ENCODE assay signal across 7 cellular contexts in genomic region chr10:50659016-50659864, GRCh38. TPM values are rescaled to one million over a fixed set of nuclear protein-coding genes. Genes with fewer than 3 reads are reported as not detected.
DNase-seq lines count a peak whose midpoint lies in the region; ATAC-seq, FAIRE-seq and TF ChIP-seq lines count a peak whose summit lies in the region.
"Not testable (repeated sequence)": the region's sequence is repeated elsewhere in the genome, so short reads cannot be mapped to it uniquely, and the experiment has no call there.

No MANE protein-coding gene starts in this region.

- 93% methylated on average over 32 of the region's 35 CpGs; no CpG with 5 or more reads in 1 of the 2 experiments for WGBS in H1 (ENCODE audit: extremely low coverage in 1 of 2, insufficient coverage in 1 of 2, insufficient read length in 1 of 2, insufficient replicate concordance in 2 of 2, low coverage in 1 of 2, low lambda C conversion rate in 2 of 2, missing lambda C conversion rate in 1 of 2), 2 experiments
- WGBS in liver, result 95% methylated on average over 35 of the region's 35 CpGs

- H3K4me3 ChIP-seq in CD8-positive, alpha-beta memory T cell (ENCODE audit: low read length), result peak overlapping the region; percentile 38
- H3K4me3 ChIP-seq in Panc1 (ENCODE audit: low read depth in 2 of 2, low read length in 2 of 2) (peak overlapping the region; percentile 54 to 59), liver (ENCODE audit: low read depth in 1 of 3, low read length in 3 of 3) (peak overlapping the region; percentile 36 to 80 (median 77))
- not testable (repeated sequence) for H3K4me3 ChIP-seq in H1 (ENCODE audit: extremely low read depth in 1 of 4, insufficient read depth in 2 of 4, low read depth in 3 of 4, low read length in 4 of 4)

- not testable (repeated sequence) for H3K36me3 ChIP-seq in CD8-positive, alpha-beta memory T cell (ENCODE audit: insufficient read depth, low read length); Panc1 (ENCODE audit: control insufficient read depth, insufficient read depth, low read length); H1 (ENCODE audit: control insufficient read depth in 2 of 4, insufficient read depth in 4 of 4, low read length in 3 of 4); liver (ENCODE audit: control insufficient read depth in 4 of 4, insufficient read depth in 3 of 4, low read depth in 1 of 4, low read length in 3 of 4)

- peak overlapping the region; percentile 81 to 94 (median 89) for H3K4me3 Mint-ChIP-seq in CD8-positive, alpha-beta memory T cell
- peak overlapping the region; percentile 87 to 97 (median 92) for H3K4me3 Mint-ChIP-seq in IgD-negative memory B cell
- H3K4me3 Mint-ChIP-seq in activated naive CD8-positive, alpha-beta T cell treated with anti-CD3 and anti-CD28 coated beads for 36 hours, result peak overlapping the region; percentile 89

- H4K20me1 ChIP-seq in H1 (replicated peaks in 1 of 2; ENCODE audit: control insufficient read depth in 1 of 2, insufficient read depth in 2 of 2, low read length in 2 of 2), result not testable (repeated sequence)

- peak overlapping the region; percentile 39 for H3K27ac ChIP-seq in CD8-positive, alpha-beta memory T cell (ENCODE audit: low read depth, low read length)
- not testable (repeated sequence) for H3K27ac ChIP-seq in Panc1 (ENCODE audit: low read length); H1 (ENCODE audit: low read depth, low read length); liver (ENCODE audit: low read depth in 1 of 2, low read length in 2 of 2)

- not testable (repeated sequence) for H3K79me1 ChIP-seq in H1 (ENCODE audit: low read depth, low read length)

- not testable (repeated sequence) for H3K27me3 Mint-ChIP-seq in CD8-positive, alpha-beta memory T cell; IgD-negative memory B cell; activated naive CD8-positive, alpha-beta T cell treated with anti-CD3 and anti-CD28 coated beads for 36 hours

- H4K91ac ChIP-seq in H1 (replicated peaks; ENCODE audit: insufficient read length, low read length), result not testable (repeated sequence)

- TF ChIP-seq POLR2A in H1 (IDR thresholded peaks at IDR 0.05; ENCODE audit: control extremely low read depth in 1 of 2, low read depth in 2 of 2, low read length in 2 of 2), result not testable (repeated sequence)

- not testable (repeated sequence) for H3K27me3 ChIP-seq in CD8-positive, alpha-beta memory T cell (ENCODE audit: insufficient read depth, low read length, poor library complexity, severe bottlenecking); Panc1 (ENCODE audit: control insufficient read depth, insufficient read depth, low read length); H1 (replicated peaks in 1 of 4; ENCODE audit: control insufficient read depth in 3 of 4, extremely low read depth in 1 of 4, insufficient read depth in 3 of 4, low read length in 3 of 4); liver (ENCODE audit: control insufficient read depth in 4 of 4, insufficient read depth in 4 of 4, low read length in 3 of 4)

- in situ Hi-C loops in Panc1 (cut with HindIII; ENCODE audit: low pct_unique_long_range_greater_than_20kb, low sequenced_read_pairs), result not testable (repeated sequence)

- not testable (repeated sequence) for H3K4ac ChIP-seq in H1 (replicated peaks; ENCODE audit: insufficient read length, low read depth, low read length)

- not testable (repeated sequence) for FAIRE-seq in H1 (lab: Jason Lieb, UNC)

- not testable (repeated sequence) for H3K4me2 ChIP-seq in H1 (ENCODE audit: insufficient read depth in 1 of 2, low read depth in 2 of 2, low read length in 2 of 2)

- not testable (repeated sequence) for H2BK120ac ChIP-seq in H1 (replicated peaks; ENCODE audit: low read depth, low read length)

- not testable (repeated sequence) for H2BK12ac ChIP-seq in H1 (ENCODE audit: low read depth, low read length)

- H4K8ac ChIP-seq in H1 (ENCODE audit: extremely low read depth, insufficient read depth, low read length), result not testable (repeated sequence)

- not testable (repeated sequence) for H2AK5ac ChIP-seq in H1 (ENCODE audit: low read depth, low read length)

- H3K9ac ChIP-seq in H1 (replicated peaks in 1 of 4; ENCODE audit: extremely low read depth in 1 of 4, low read depth in 3 of 4, low read length in 3 of 4); liver (ENCODE audit: low read depth in 1 of 2, low read length in 2 of 2): not testable (repeated sequence)

- not testable (repeated sequence) for H3K23me2 ChIP-seq in H1 (ENCODE audit: low read depth, low read length)

- not testable (repeated sequence) for TF ChIP-seq CTCF in Panc1 (IDR thresholded peaks at IDR 0.05); H1 (IDR thresholded peaks at IDR 0.05; ENCODE audit: control extremely low read depth in 1 of 3, insufficient read depth in 1 of 3, low read depth in 1 of 3, low read length in 3 of 3); liver (IDR thresholded peaks at IDR 0.05; ENCODE audit: low read depth, low read length, missing input control)

- POLR2A ChIA-PET in CD8-positive, alpha-beta memory T cell (lab: Charles Lee), result interaction anchor here (1.7 to 2.0 kb wide), 2 partner anchors 22 to 37 kb away, joined by 5 to 11 read pairs; no protein-coding TSS in a partner anchor
- POLR2A ChIA-PET in Panc1 (lab: Charles Lee), result not testable (repeated sequence)
- POLR2A ChIA-PET in H1 (lab: Charles Lee; ENCODE audit: partially characterized antibody), result interaction anchor here (1.7 kb wide), 1 partner anchor 34 kb away, joined by 5 read pairs; no protein-coding TSS in a partner anchor

- H3K14ac ChIP-seq in H1 (ENCODE audit: insufficient read length), result not testable (repeated sequence)

- H2AFZ ChIP-seq in H1 (ENCODE audit: low read length), result 0 out of 2 replicates have a peak overlapping the region, but pooled peaks have one; percentile 44

- not testable (repeated sequence) for H3K4me1 ChIP-seq in CD8-positive, alpha-beta memory T cell (ENCODE audit: insufficient read depth, low read length); Panc1 (ENCODE audit: control insufficient read depth, insufficient read depth, low read length); H1 (replicated peaks in 1 of 4; ENCODE audit: control insufficient read depth in 3 of 4, insufficient read depth in 4 of 4, low read length in 3 of 4); liver (ENCODE audit: control insufficient read depth in 4 of 4, insufficient read depth in 4 of 4, low read length in 3 of 4)

- TF ChIP-seq EP300 in H1 (IDR thresholded peaks at IDR 0.05; ENCODE audit: borderline replicate concordance in 1 of 2, low read depth in 2 of 2, low read length in 2 of 2), result not testable (repeated sequence)

- TF ChIP-seq RAD21 in H1 (IDR thresholded peaks at IDR 0.05 in 1 of 2, conservative IDR thresholded peaks at IDR 0.05 in 1 of 2; ENCODE audit: low read depth in 2 of 2, low read length in 2 of 2); liver (IDR thresholded peaks at IDR 0.05): not testable (repeated sequence)

- ATAC-seq in Panc1, result peak; percentile 58; the same call in 1 of the 2 replicates
- ATAC-seq in sciatic nerve, result peak; percentile 15

- not testable (repeated sequence) for H3K36me3 Mint-ChIP-seq in CD8-positive, alpha-beta memory T cell; IgD-negative memory B cell; activated naive CD8-positive, alpha-beta T cell treated with anti-CD3 and anti-CD28 coated beads for 36 hours

- H3K18ac ChIP-seq in H1 (ENCODE audit: extremely low read depth, low read length), result not testable (repeated sequence)

- not testable (repeated sequence) for H3K9me3 Mint-ChIP-seq in CD8-positive, alpha-beta memory T cell; IgD-negative memory B cell; activated naive CD8-positive, alpha-beta T cell treated with anti-CD3 and anti-CD28 coated beads for 36 hours

- not testable (repeated sequence) for H3K79me2 ChIP-seq in H1 (ENCODE audit: control insufficient read depth in 1 of 2, insufficient read depth in 2 of 2, low read length in 2 of 2)

- H2BK20ac ChIP-seq in H1 (ENCODE audit: low read length), result not testable (repeated sequence)

- intact Hi-C loops in Panc1 (cut with micrococcal nuclease; ENCODE audit: unreplicated experiment); sciatic nerve (cut with DNase I): not testable (repeated sequence)

- H2BK15ac ChIP-seq in H1 (ENCODE audit: low read length), result not testable (repeated sequence)

- not testable (repeated sequence) for DNase-seq in CD8-positive, alpha-beta memory T cell; Panc1 (ENCODE audit: low read depth, low spot score); activated naive CD8-positive, alpha-beta T cell treated with anti-CD3 and anti-CD28 coated beads for 36 hours; H1 (ENCODE audit: low read depth in 1 of 2, low spot score in 2 of 2); sciatic nerve (ENCODE audit: low spot score)

- not testable (repeated sequence) for H3K23ac ChIP-seq in H1 (ENCODE audit: insufficient read length)

- not testable (repeated sequence) for H3K56ac ChIP-seq in H1 (replicated peaks; ENCODE audit: insufficient read length, low read depth, low read length)

- peaks cover 0 to 26% (median 8%) of the 10 kb centered on the region in 3 donors for H3K4me1 Mint-ChIP-seq in CD8-positive, alpha-beta memory T cell
- not testable (repeated sequence) for H3K4me1 Mint-ChIP-seq in IgD-negative memory B cell; activated naive CD8-positive, alpha-beta T cell treated with anti-CD3 and anti-CD28 coated beads for 36 hours

- H3K27ac Mint-ChIP-seq in CD8-positive, alpha-beta memory T cell, result peak overlapping the region in 5 of 8 donors; percentile 58 to 85 (median 64)
- peak overlapping the region in 1 of 3 donors; percentile 25 for H3K27ac Mint-ChIP-seq in IgD-negative memory B cell
- H3K27ac Mint-ChIP-seq in activated naive CD8-positive, alpha-beta T cell treated with anti-CD3 and anti-CD28 coated beads for 36 hours, result peak overlapping the region; percentile 79

- H2BK5ac ChIP-seq in H1 (ENCODE audit: low read depth, low read length), result not testable (repeated sequence)

- H4K5ac ChIP-seq in H1 (ENCODE audit: insufficient read length, low read depth, low read length), result not testable (repeated sequence)

- BruUV-seq in Panc1 (replicated peaks; lab: Mats Ljungman, UMichigan), result not testable (repeated sequence)

- H3K9me3 ChIP-seq in CD8-positive, alpha-beta memory T cell (ENCODE audit: low read length); Panc1 (ENCODE audit: control insufficient read depth, insufficient read depth, low read depth, low read length); H1 (ENCODE audit: insufficient read depth in 2 of 2, low read depth in 1 of 2, low read length in 1 of 2); liver (ENCODE audit: control insufficient read depth in 4 of 4, low read length in 3 of 4): not testable (repeated sequence)

- CTCF ChIA-PET in CD8-positive, alpha-beta memory T cell (lab: Charles Lee), result interaction anchor here (0.7 to 2.5 kb wide), 9 partner anchors 10 to 155 kb away, joined by 3 to 12 read pairs (median 5); partner anchors contain the start of gene SGMS1
- CTCF ChIA-PET in Panc1 (lab: Charles Lee) (interaction anchor here (0.7 kb wide), 1 partner anchor 425 kb away, joined by 4 read pairs; no protein-coding TSS in a partner anchor), H1 (lab: Charles Lee; ENCODE audit: partially characterized antibody) (interaction anchor here (1.2 to 2.2 kb wide), 2 partner anchors 11 to 31 kb away, joined by 10 to 12 read pairs; no protein-coding TSS in a partner anchor)

RNA-seq across cellular contexts. Expression of gene SGMS1, which starts 35.5 kb away (rescaled TPM):
- total RNA-seq in CD8-positive, alpha-beta memory T cell, result 10 to 100 TPM; 13.5 to 14.5 TPM
- polyA plus RNA-seq in CD8-positive, alpha-beta memory T cell, result 11.3 TPM
- polyA plus RNA-seq in IgD-negative memory B cell (12.4 TPM), H1 (2011; rRNA removed) (4.8 and 6.0 TPM in 2 replicates), liver (10 to 100 TPM in 1 of 2 donors, 1 to 10 TPM in 1; 6.8 to 10.4 TPM)
- total RNA-seq in Panc1 (2021; ENCODE audit: unreplicated experiment) (22.0 TPM), liver (10 to 100 TPM; 31.9 to 98.2 TPM), sciatic nerve (54.7 TPM)
- 11.8 TPM for polyA plus RNA-seq in Panc1 (2012; ENCODE audit: insufficient read length)
- 10 to 100 TPM in 1 of 2 experiments, 1 to 10 TPM in 1; 9.8 to 11.3 TPM for total RNA-seq in activated naive CD8-positive, alpha-beta T cell treated with anti-CD3 and anti-CD28 coated beads for 36 hours
- 12.7 and 15.6 TPM in 2 replicates for total RNA-seq in H1 (2021; fragmentation: NEBNext Ultra II Directional; extraction: Animal tissue kit (Norgen Biotek cat#: 25700))
- 6.7 TPM for polyA plus RNA-seq in H1 (2011; cell fraction: cytosol; rRNA removed)
- polyA plus RNA-seq in H1 (2011; cell fraction: nucleus; rRNA removed), result 12.3 TPM
- 9.0 to 10.5 TPM (median 10.5 TPM) in 4 replicates for polyA plus RNA-seq in H1 (2012, experiment 1 of 2)
- polyA plus RNA-seq in H1 (2012, experiment 2 of 2), result 1.3 TPM
- 8.1 TPM for polyA plus RNA-seq in H1 (2013, experiment 1 of 2)
- polyA plus RNA-seq in H1 (2013, experiment 2 of 2), result 8.7 TPM
- 14.5 and 14.8 TPM in 2 replicates for polyA minus RNA-seq in H1 (2011; rRNA and poly(A)+ RNA removed)
- polyA minus RNA-seq in H1 (2011; cell fraction: cytosol; rRNA and poly(A)+ RNA removed), result 14.5 TPM
- 58.9 TPM for polyA minus RNA-seq in H1 (2011; cell fraction: nucleus; rRNA and poly(A)+ RNA removed)
